Comparison of ENCODE assay signal across 1 cellular context in genomic region chr1:32431736-32432400, GRCh38.
TF ChIP-seq lines count a peak whose summit lies in the region.

No MANE protein-coding gene starts in this region.

TF ChIP-seq in GM12878, 131 proteins besides CTCF, POLR2A, EP300 and RAD21 (continued from another document):
- TF ChIP-seq ZNF687 (IDR thresholded peaks at IDR 0.05), result peak; percentile 61; the same call in 1 of the 2 replicates
- TF ChIP-seq JUND (IDR thresholded peaks at IDR 0.05; ENCODE audit: low read depth, low read length), result no peak
- TF ChIP-seq ZZZ3 (IDR thresholded peaks at IDR 0.05; ENCODE audit: control insufficient read depth, insufficient read length, low read depth), result no peak
- peak; percentile 67 for TF ChIP-seq BCL3 (IDR thresholded peaks at IDR 0.05; ENCODE audit: borderline replicate concordance, insufficient read depth, low read depth, low read length, poor library complexity, severe bottlenecking)
- TF ChIP-seq IKZF2 (IDR thresholded peaks at IDR 0.05), result peak in 1 of 2 experiments; percentile 22; a peak in 1 of 4 replicates
- peak; percentile 68 for TF ChIP-seq RELB (IDR thresholded peaks at IDR 0.05; ENCODE audit: low read depth)
- TF ChIP-seq HSF1 (IDR thresholded peaks at IDR 0.05; ENCODE audit: low read depth, low read length), result no peak
- no peak for TF ChIP-seq KAT2A (conservative IDR thresholded peaks at IDR 0.05; ENCODE audit: control insufficient read depth, low read depth, low read length)
- TF ChIP-seq DPF2 (IDR thresholded peaks at IDR 0.05), result 0 out of 2 replicates have a peak, but pooled peaks have one; percentile 44
- no peak for TF ChIP-seq ESRRA (IDR thresholded peaks at IDR 0.05; ENCODE audit: low read length)
- peak; percentile 77 for TF ChIP-seq SMARCA5 (IDR thresholded peaks at IDR 0.05)
- no peak for TF ChIP-seq CHD2 (IDR thresholded peaks at IDR 0.05; ENCODE audit: borderline replicate concordance, low read depth, low read length)
- no peak for TF ChIP-seq RCOR1 (conservative IDR thresholded peaks at IDR 0.05; ENCODE audit: low read depth, low read length)
- peak in 1 of 2 experiments; percentile 15; a peak in 1 of 4 replicates for TF ChIP-seq BHLHE40 (IDR thresholded peaks at IDR 0.05; ENCODE audit: borderline replicate concordance in 1 of 2, low read depth in 2 of 2, low read length in 1 of 2)
- TF ChIP-seq MTA2 (IDR thresholded peaks at IDR 0.05; ENCODE audit: low read depth), result peak; percentile 53
- TF ChIP-seq ATF7 (IDR thresholded peaks at IDR 0.05; ENCODE audit: low read depth), result 0 out of 2 replicates have a peak, but pooled peaks have one; percentile 18
- TF ChIP-seq IKZF1 (conservative IDR thresholded peaks at IDR 0.05), result peak; percentile 47; the same call in 1 of the 2 replicates
- no peak for TF ChIP-seq USF2 (IDR thresholded peaks at IDR 0.05; ENCODE audit: borderline replicate concordance, low read depth, low read length)
- TF ChIP-seq ZNF274 (IDR thresholded peaks at IDR 0.05; ENCODE audit: insufficient read depth, insufficient read length), result no peak
